In the genomic region with DNA sequence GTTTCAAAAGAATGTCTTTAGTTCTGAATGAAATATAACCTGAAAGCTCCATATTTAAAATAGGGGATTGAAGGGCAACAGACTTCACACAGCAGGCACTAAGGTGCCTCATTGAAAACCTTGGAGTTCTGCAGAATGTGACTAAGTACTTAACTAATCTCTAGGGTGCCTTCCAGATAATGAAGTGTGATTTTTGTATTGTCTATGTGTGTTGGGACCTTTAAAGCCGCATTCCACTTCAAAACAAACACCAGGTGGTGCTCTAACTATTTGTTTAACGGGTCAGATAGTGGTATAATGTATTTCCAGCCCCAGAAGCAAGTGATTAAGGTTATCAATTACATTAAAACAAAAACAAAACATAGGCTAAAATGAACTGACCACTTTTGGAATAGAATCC, we compare ENCODE assay signal across 8 cellular contexts. TPM values are rescaled to one million over a fixed set of nuclear protein-coding genes. Genes with fewer than 3 reads are reported as not detected.
DNase-seq lines count a peak whose midpoint lies in the region; ATAC-seq, FAIRE-seq and TF ChIP-seq lines count a peak whose summit lies in the region.

No MANE protein-coding gene starts in this region.

- RAD21 ChIA-PET in GM12878 (lab: Charles Lee; ENCODE audit: unreplicated experiment): interaction anchor here (1.5 to 1.6 kb wide), 2 partner anchors 59 to 96 kb away, joined by 3 read pairs; no protein-coding TSS in a partner anchor

- no peak overlapping the region for H3K56ac ChIP-seq in mesendoderm (ENCODE audit: low read length)

- SMC1A ChIA-PET in GM12878 (lab: Charles Lee; ENCODE audit: uncharacterized antibody, unreplicated experiment): no interaction called here

- no peak overlapping the region for H2BK5ac ChIP-seq in mesendoderm (ENCODE audit: low read length)

- H3K4me1 ChIP-seq in GM12878 (ENCODE audit: control insufficient read depth, insufficient read depth, low read length) (no peaks in the 10 kb centered on the region), mesendoderm (ENCODE audit: control insufficient read depth, low read depth, low read length) (peaks cover 1% of the 10 kb centered on the region)

- no peak overlapping the region for H3K23ac ChIP-seq in mesendoderm (ENCODE audit: low read length)

- no peak overlapping the region for H3K4me3 ChIP-seq in GM12878
- no peak overlapping the region for H3K4me3 ChIP-seq in mesendoderm (ENCODE audit: low read length)

- H4K8ac ChIP-seq in mesendoderm (ENCODE audit: low read depth, low read length): no peak overlapping the region

- H3K27ac ChIP-seq in GM12878 (ENCODE audit: control insufficient read depth, insufficient read depth) (no peak overlapping the region), mesendoderm (ENCODE audit: low read depth, low read length) (no peak overlapping the region)

- no peak overlapping the region for H3K18ac ChIP-seq in mesendoderm (ENCODE audit: low read length)

- H3K79me2 ChIP-seq in GM12878 (ENCODE audit: control insufficient read depth, insufficient read depth, low read length) (peaks cover 2% of the 10 kb centered on the region), mesendoderm (ENCODE audit: control insufficient read depth, insufficient read depth, low read length) (no peaks in the 10 kb centered on the region)

- 100% methylated on average over 2 of the region's 2 CpGs for WGBS in GM12878 (ENCODE audit: insufficient coverage, insufficient replicate concordance, low lambda C conversion rate, missing lambda C conversion rate)
- no CpG with 5 or more reads among the region's 2 CpGs for WGBS in mesendoderm (ENCODE audit: extremely low coverage, insufficient coverage, low lambda C conversion rate)

- peaks cover 5 to 46% of the 10 kb centered on the region in 2 experiments; a peak in 3 of 4 replicates for H3K36me3 ChIP-seq in GM12878 (ENCODE audit: control insufficient read depth in 2 of 2, insufficient read depth in 2 of 2, low read length in 1 of 2)
- no peaks in the 10 kb centered on the region for H3K36me3 ChIP-seq in mesendoderm (ENCODE audit: control insufficient read depth, insufficient read depth, low read length)

- H4K5ac ChIP-seq in mesendoderm (ENCODE audit: low read length): no peak overlapping the region

- POLR2A ChIA-PET in GM12878 (lab: Charles Lee): no interaction called here

- peak; percentile 17 to 33 (median 21); a peak in 3 of 6 replicates for TF ChIP-seq CTCF in GM12878 (IDR thresholded peaks at IDR 0.05 in 2 of 3, conservative IDR thresholded peaks at IDR 0.05 in 1 of 3; ENCODE audit: control insufficient read depth in 2 of 3, extremely low read depth in 1 of 3, insufficient read depth in 1 of 3, low read depth in 3 of 3, low read length in 3 of 3)

- no peak for TF ChIP-seq EP300 in GM12878 (IDR thresholded peaks at IDR 0.05; ENCODE audit: borderline replicate concordance in 1 of 2, control insufficient read depth in 1 of 2, low read depth in 2 of 2, low read length in 2 of 2)

- in situ Hi-C loops in Caki2 (cut with HindIII; ENCODE audit: low pct_unique_long_range_greater_than_20kb, low sequenced_read_pairs) (no loop called here), GM12878 (cut with MboI) (no loop called here)

- H2AK5ac ChIP-seq in mesendoderm (ENCODE audit: low read length): no peak overlapping the region

- no peaks in the 10 kb centered on the region for H3K27me3 ChIP-seq in GM12878 (replicated peaks in 1 of 2; ENCODE audit: control insufficient read depth in 2 of 2, insufficient read depth in 2 of 2, low read length in 1 of 2)
- no peaks in the 10 kb centered on the region for H3K27me3 ChIP-seq in mesendoderm (ENCODE audit: insufficient read depth, low read length, poor library complexity)

- no TSS peak for BruUV-seq in GM12878 (replicated peaks; lab: Mats Ljungman, UMichigan)

- H3K79me1 ChIP-seq in mesendoderm (ENCODE audit: low read length): peaks cover 2% of the 10 kb centered on the region

- H4K20me1 ChIP-seq in GM12878 (ENCODE audit: control insufficient read depth, insufficient read depth): no peaks in the 10 kb centered on the region

- peak; percentile 14 for DNase-seq in Caki2 (ENCODE audit: low read depth)
- no peak for DNase-seq in GM12878 (ENCODE audit: low read depth, low spot score)
- peak; percentile 96 for DNase-seq in mesendoderm
- DNase-seq in MV-4-11 (lab: John Stamatoyannopoulos, UW): no peak
- no peak for DNase-seq in COLO668 (lab: John Stamatoyannopoulos, UW; ENCODE audit: unreplicated experiment)
- DNase-seq in ureter (ENCODE audit: low spot score): no peak

- no peak overlapping the region for H3K4me2 ChIP-seq in GM12878 (ENCODE audit: control insufficient read depth, insufficient read depth)
- H3K4me2 ChIP-seq in mesendoderm (ENCODE audit: low read length): no peak overlapping the region

- H2AFZ ChIP-seq in GM12878 (ENCODE audit: control insufficient read depth, low read depth, low read length): no peak overlapping the region

- ATAC-seq in HG02885 (IDR thresholded peaks at IDR 0.05; ENCODE audit: poor library complexity, unreplicated experiment): peak; percentile 43
- peak; percentile 70 for ATAC-seq in GM12878
- no peak for ATAC-seq in HG02759 (IDR thresholded peaks at IDR 0.05; ENCODE audit: unreplicated experiment)

- H2BK120ac ChIP-seq in mesendoderm (ENCODE audit: low read depth, low read length): no peak overlapping the region

- H3K4ac ChIP-seq in mesendoderm (ENCODE audit: low read depth, low read length): no peak overlapping the region

- H3K9me3 ChIP-seq in GM12878 (replicated peaks; ENCODE audit: control insufficient read depth, insufficient read depth, low read length): no peaks in the 10 kb centered on the region

- TF ChIP-seq RAD21 in GM12878 (IDR thresholded peaks at IDR 0.05; ENCODE audit: insufficient read depth, low read depth, low read length): peak; percentile 39; the same call in 1 of the 2 replicates

- intact Hi-C loops in GM12878 (cut with micrococcal nuclease; ENCODE audit: unreplicated experiment): no loop called here

- CTCF ChIA-PET in GM12878 (lab: Yijun Ruan, JAX): interaction anchor here (1.5 kb wide), 1 partner anchor 60 kb away, joined by 5 read pairs; no protein-coding TSS in a partner anchor

- peak; percentile 59 for FAIRE-seq in GM12878 (lab: Jason Lieb, UNC)

- H2BK15ac ChIP-seq in mesendoderm (replicated peaks; ENCODE audit: low read depth): no peak overlapping the region

- no peak for TF ChIP-seq POLR2A in GM12878 (IDR thresholded peaks at IDR 0.05; ENCODE audit: low read depth, low read length)

- no peak overlapping the region for H3K9ac ChIP-seq in GM12878 (ENCODE audit: control insufficient read depth, insufficient read depth, low read length)
- H3K9ac ChIP-seq in mesendoderm (ENCODE audit: low read length): no peak overlapping the region

TF ChIP-seq in GM12878, 131 proteins besides CTCF, POLR2A, EP300 and RAD21:
- TF ChIP-seq PBX3 (IDR thresholded peaks at IDR 0.05; ENCODE audit: insufficient replicate concordance, low read depth, low read length): no peak
- TF ChIP-seq MTA2 (IDR thresholded peaks at IDR 0.05; ENCODE audit: low read depth): no peak
- TF ChIP-seq NFIC (IDR thresholded peaks at IDR 0.05; ENCODE audit: low read depth, low read length): no peak
- TF ChIP-seq POLR2AphosphoS2 (IDR thresholded peaks at IDR 0.05; ENCODE audit: low read depth, low read length): no peak
- TF ChIP-seq CHD2 (IDR thresholded peaks at IDR 0.05; ENCODE audit: borderline replicate concordance, low read depth, low read length): no peak
- TF ChIP-seq SMC3 (IDR thresholded peaks at IDR 0.05; ENCODE audit: borderline replicate concordance, low read length): peak; percentile 9; the same call in 1 of the 2 replicates
- TF ChIP-seq, protein P1, sequence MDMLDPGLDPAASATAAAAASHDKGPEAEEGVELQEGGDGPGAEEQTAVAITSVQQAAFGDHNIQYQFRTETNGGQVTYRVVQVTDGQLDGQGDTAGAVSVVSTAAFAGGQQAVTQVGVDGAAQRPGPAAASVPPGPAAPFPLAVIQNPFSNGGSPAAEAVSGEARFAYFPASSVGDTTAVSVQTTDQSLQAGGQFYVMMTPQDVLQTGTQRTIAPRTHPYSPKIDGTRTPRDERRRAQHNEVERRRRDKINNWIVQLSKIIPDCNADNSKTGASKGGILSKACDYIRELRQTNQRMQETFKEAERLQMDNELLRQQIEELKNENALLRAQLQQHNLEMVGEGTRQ (IDR thresholded peaks at IDR 0.05; ENCODE audit: borderline replicate concordance, low read depth, low read length): no peak

RNA-seq across cellular contexts. Expression of gene TFG, which starts 28.0 kb away (rescaled TPM):
- 75.9 and 79.6 TPM in 2 replicates for total RNA-seq in Caki2 (2014; rRNA removed; shearing (Covaris generic); ENCODE audit: low replicate concordance)
- 113 and 121 TPM in 2 replicates for total RNA-seq in GM12878 (2013; cell fraction: nucleolus; rRNA removed)
- total RNA-seq in GM12878 (2014; rRNA removed): 42.7 and 45.1 TPM in 2 replicates
- 52.2 and 53.8 TPM in 2 replicates for total RNA-seq in GM12878 (2014; rRNA removed; fragmentation: Illumina TruSeq; extraction: Trizol)
- total RNA-seq in GM12878 (2021): 56.0 and 57.5 TPM in 2 replicates
- polyA plus RNA-seq in GM12878 (2011; ENCODE audit: low read depth): 50.8 TPM
- polyA plus RNA-seq in GM12878 (2011; rRNA removed): 58.5 and 62.4 TPM in 2 replicates
- 65.3 and 76.5 TPM in 2 replicates for polyA plus RNA-seq in GM12878 (2011; cell fraction: cytosol; rRNA removed)
- 77.0 and 90.0 TPM in 2 replicates for polyA plus RNA-seq in GM12878 (2011; cell fraction: nucleus; rRNA removed)
- 63.7 and 79.9 TPM in 2 replicates for polyA plus RNA-seq in GM12878 (2012)
- polyA plus RNA-seq in GM12878 (2014; fragmentation: Illumina TruSeq; extraction: Trizol): 103 and 104 TPM in 2 replicates
- polyA plus RNA-seq in GM12878 (2014; fragmentation: Nextera tagmentation; extraction: Ambion mirVana): 10 to 100 TPM; 29.3 to 47.6 TPM
- 48.8 and 57.8 TPM in 2 replicates for polyA plus RNA-seq in GM12878 (2014; rRNA removed)
- polyA plus RNA-seq in GM12878 (2016; fragmentation: Nextera tagmentation; extraction: Ambion mirVana): 100 to 1,000 TPM; 115 to 126 TPM
- polyA minus RNA-seq in GM12878 (2011; rRNA and poly(A)+ RNA removed): 38.0 and 43.3 TPM in 2 replicates
- polyA minus RNA-seq in GM12878 (2011; cell fraction: cytosol; rRNA and poly(A)+ RNA removed): 22.5 and 26.2 TPM in 2 replicates
- 52.3 and 74.4 TPM in 2 replicates for polyA minus RNA-seq in GM12878 (2011; cell fraction: nucleus; rRNA and poly(A)+ RNA removed)
- 101 TPM for polyA plus RNA-seq in mesendoderm (2013, experiment 1 of 2)
- polyA plus RNA-seq in mesendoderm (2013, experiment 2 of 2): 98.1 TPM
- total RNA-seq in ureter: 86.9 TPM

Comparison
In these comparisons a context has a peak if more than half of its experiments do, and no peak if none do; other contexts are left out.
1. DNase-seq: peak in Caki2 (single experiment) and mesendoderm (single experiment); none in GM12878 (single experiment), MV-4-11 (single experiment), COLO668 (single experiment) and ureter (single experiment).